33 cellular contexts compared by ENCODE assay signal in genomic region chr3:158258619-158259018, GRCh38.
"Had no signal": no experiment of that assay in that cellular context is flagged by ENCODE, and none has a peak within 500 bp of the region (broad histone marks: within the 10 kb centered on the region; RNA-seq: fewer than 3 reads in every experiment).

No MANE protein-coding gene starts in this region.

- H3K27ac Mint-ChIP-seq: activated B cell treated with CpG ODN at 0.5 μM for 24 hours; activated CD4-positive, alpha-beta memory T cell treated with anti-CD3 and anti-CD28 coated beads, Interleukin-2, amount 10 ng/mL, durations not matched to agents 7 days and 5 days; activated CD4-positive, alpha-beta T cell treated with anti-CD3 and anti-CD28 coated beads for 36 hours; activated CD4-positive, alpha-beta T cell treated with anti-CD3 and anti-CD28 coated beads, Interleukin-2, amount 10 ng/mL, durations not matched to agents 7 days and 5 days; activated CD8-positive, alpha-beta memory T cell treated with anti-CD3 and anti-CD28 coated beads, Interleukin-2, amount 10 ng/mL, durations not matched to agents 7 days and 5 days; activated CD8-positive, alpha-beta T cell treated with anti-CD3 and anti-CD28 coated beads, Interleukin-2, amount 10 ng/mL, durations not matched to agents 7 days and 5 days; activated naive CD4-positive, alpha-beta T cell treated with anti-CD3 and anti-CD28 coated beads, Interleukin-2, amount 10 ng/mL, durations not matched to agents 7 days and 5 days; activated naive CD8-positive, alpha-beta T cell; activated naive CD8-positive, alpha-beta T cell treated with anti-CD3 and anti-CD28 coated beads, Interleukin-2, amount 10 ng/mL, durations not matched to agents 7 days and 5 days; activated naive CD8-positive, alpha-beta T cell treated with anti-CD3 and anti-CD28 coated beads, Interleukin-2, amount 50 U/mL, for 24 hours; activated T-cell treated with anti-CD3 and anti-CD28 coated beads, Interleukin-2, amount 50 U/mL, for 24 hours; activated T-helper 2 cell treated with anti-CD3 and anti-CD28 coated beads, Interferon-gamma antibody, Interleukin-2, Interleukin-4, amounts not matched to agents 10 μg/mL and 5 μg/mL and 100 μg/mL, durations not matched to agents 14 hours and 24 hours and 36 hours; brain; T-helper 1 cell treated with Interleukin-12 subunit alpha and Interleukin-12 subunit beta and Interleukin-4 antibody, amounts not matched to agents 30 μg/mL and 1 μg/mL, for 36 hours; T-helper 2 cell treated with Interferon-gamma antibody and Interleukin-4, amounts not matched to agents 5 μg/mL and 100 μg/mL, for 36 hours had no signal

- H3K4me1 Mint-ChIP-seq: activated B cell treated with CpG ODN at 0.5 μM for 24 hours; activated CD4-positive, alpha-beta memory T cell treated with anti-CD3 and anti-CD28 coated beads, Interleukin-2, amount 10 ng/mL, durations not matched to agents 7 days and 5 days; activated CD4-positive, alpha-beta T cell treated with anti-CD3 and anti-CD28 coated beads for 36 hours; activated CD4-positive, alpha-beta T cell treated with anti-CD3 and anti-CD28 coated beads, Interleukin-2, amount 10 ng/mL, durations not matched to agents 7 days and 5 days; activated CD8-positive, alpha-beta memory T cell treated with anti-CD3 and anti-CD28 coated beads, Interleukin-2, amount 10 ng/mL, durations not matched to agents 7 days and 5 days; activated naive CD4-positive, alpha-beta T cell treated with anti-CD3 and anti-CD28 coated beads, Interleukin-2, amount 10 ng/mL, durations not matched to agents 7 days and 5 days; activated naive CD8-positive, alpha-beta T cell treated with anti-CD3 and anti-CD28 coated beads, Interleukin-2, amount 10 ng/mL, durations not matched to agents 7 days and 5 days; activated naive CD8-positive, alpha-beta T cell treated with anti-CD3 and anti-CD28 coated beads, Interleukin-2, amount 50 U/mL, for 24 hours; brain had no signal

- H3K27me3 Mint-ChIP-seq: activated B cell treated with CpG ODN at 0.5 μM for 24 hours; activated CD4-positive, alpha-beta memory T cell treated with anti-CD3 and anti-CD28 coated beads, Interleukin-2, amount 10 ng/mL, durations not matched to agents 7 days and 5 days; activated CD4-positive, alpha-beta T cell treated with anti-CD3 and anti-CD28 coated beads for 36 hours; activated CD4-positive, alpha-beta T cell treated with anti-CD3 and anti-CD28 coated beads, Interleukin-2, amount 10 ng/mL, durations not matched to agents 7 days and 5 days; activated CD8-positive, alpha-beta memory T cell treated with anti-CD3 and anti-CD28 coated beads, Interleukin-2, amount 10 ng/mL, durations not matched to agents 7 days and 5 days; activated naive CD4-positive, alpha-beta T cell treated with anti-CD3 and anti-CD28 coated beads, Interleukin-2, amount 10 ng/mL, durations not matched to agents 7 days and 5 days; activated naive CD4-positive, alpha-beta T cell treated with anti-CD3 and anti-CD28 coated beads, Interleukin-2, amount 50 U/mL, for 24 hours; activated naive CD8-positive, alpha-beta T cell; activated naive CD8-positive, alpha-beta T cell treated with anti-CD3 and anti-CD28 coated beads, Interleukin-2, amount 10 ng/mL, durations not matched to agents 7 days and 5 days; activated naive CD8-positive, alpha-beta T cell treated with anti-CD3 and anti-CD28 coated beads, Interleukin-2, amount 50 U/mL, for 24 hours; activated T-cell treated with anti-CD3 and anti-CD28 coated beads, Interleukin-2, amount 50 U/mL, for 24 hours; brain; central memory CD8-positive, alpha-beta T cell had no signal

- DNase-seq: activated B cell treated with CpG ODN at 0.5 μM for 24 hours; activated CD4-positive, alpha-beta memory T cell treated with anti-CD3 and anti-CD28 coated beads, Interleukin-2, amount 10 ng/mL, durations not matched to agents 7 days and 5 days; activated CD4-positive, alpha-beta T cell treated with anti-CD3 and anti-CD28 coated beads for 1 hour; activated CD4-positive, alpha-beta T cell treated with anti-CD3 and anti-CD28 coated beads for 36 hours; activated CD4-positive, alpha-beta T cell treated with anti-CD3 and anti-CD28 coated beads for 48 hours; activated CD4-positive, alpha-beta T cell treated with anti-CD3 and anti-CD28 coated beads, Interleukin-2, amount 10 ng/mL, durations not matched to agents 7 days and 5 days; activated CD4-positive, alpha-beta T cell treated with anti-CD3 and anti-CD28 coated beads, Interleukin-2, amount 50 U/mL, for 48 hours; activated CD8-positive, alpha-beta memory T cell treated with anti-CD3 and anti-CD28 coated beads for 24 hours; activated CD8-positive, alpha-beta memory T cell treated with anti-CD3 and anti-CD28 coated beads, Interleukin-2, amount 10 ng/mL, durations not matched to agents 7 days and 5 days; activated CD8-positive, alpha-beta memory T cell treated with anti-CD3 and anti-CD28 coated beads, Interleukin-2, amount 50 U/mL, for 48 hours; activated CD8-positive, alpha-beta T cell treated with anti-CD3 and anti-CD28 coated beads, Interleukin-2, amount 10 ng/mL, durations not matched to agents 7 days and 5 days; activated effector memory CD4-positive, alpha-beta T cell treated with Interleukin-2 at 50 U/mL for 16 hours; activated gamma-delta T cell; activated naive CD4-positive, alpha-beta T cell treated with anti-CD3 and anti-CD28 coated beads, Interleukin-2, amount 10 ng/mL, durations not matched to agents 7 days and 5 days; activated naive CD4-positive, alpha-beta T cell treated with Interleukin-2 at 50 U/mL for 16 hours; activated naive CD8-positive, alpha-beta T cell treated with anti-CD3 and anti-CD28 coated beads, Interleukin-2, amount 10 ng/mL, durations not matched to agents 7 days and 5 days; activated naive CD8-positive, alpha-beta T cell treated with anti-CD3 and anti-CD28 coated beads, Interleukin-2, amount 50 U/mL, for 24 hours; activated T-cell treated with anti-CD3 and anti-CD28 coated beads, Interleukin-2, amount 50 U/mL, for 24 hours; activated T-cell treated with anti-CD3 and anti-CD28 coated beads, Interleukin-2, amount 50 U/mL, for 48 hours; amygdala; anterior cingulate cortex; caudate nucleus; cerebellar nuclear complex; T-helper 2 cell; T-helper 9 cell had no signal

- ATAC-seq: activated CD4-positive, alpha-beta T cell treated with anti-CD3 and anti-CD28 coated beads for 36 hours; activated CD8-positive, alpha-beta memory T cell treated with anti-CD3 and anti-CD28 coated beads, Interleukin-2, amount 10 ng/mL, durations not matched to agents 7 days and 5 days; activated CD8-positive, alpha-beta T cell treated with anti-CD3 and anti-CD28 coated beads, Interleukin-2, amount 10 ng/mL, durations not matched to agents 7 days and 5 days; activated naive CD8-positive, alpha-beta T cell treated with anti-CD3 and anti-CD28 coated beads, Interleukin-2, amount 50 U/mL, for 24 hours had no signal

- FAIRE-seq: TTC549 had no signal

- H3K4me3 Mint-ChIP-seq: activated B cell treated with CpG ODN at 0.5 μM for 24 hours; activated CD4-positive, alpha-beta memory T cell treated with anti-CD3 and anti-CD28 coated beads, Interleukin-2, amount 10 ng/mL, durations not matched to agents 7 days and 5 days; activated CD4-positive, alpha-beta T cell treated with anti-CD3 and anti-CD28 coated beads for 36 hours; activated CD4-positive, alpha-beta T cell treated with anti-CD3 and anti-CD28 coated beads, Interleukin-2, amount 10 ng/mL, durations not matched to agents 7 days and 5 days; activated CD8-positive, alpha-beta memory T cell treated with anti-CD3 and anti-CD28 coated beads, Interleukin-2, amount 10 ng/mL, durations not matched to agents 7 days and 5 days; activated CD8-positive, alpha-beta T cell treated with anti-CD3 and anti-CD28 coated beads, Interleukin-2, amount 10 ng/mL, durations not matched to agents 7 days and 5 days; activated naive CD4-positive, alpha-beta T cell treated with anti-CD3 and anti-CD28 coated beads, Interleukin-2, amount 10 ng/mL, durations not matched to agents 7 days and 5 days; activated naive CD4-positive, alpha-beta T cell treated with anti-CD3 and anti-CD28 coated beads, Interleukin-2, amount 50 U/mL, for 24 hours; activated naive CD8-positive, alpha-beta T cell; activated naive CD8-positive, alpha-beta T cell treated with anti-CD3 and anti-CD28 coated beads, Interleukin-2, amount 10 ng/mL, durations not matched to agents 7 days and 5 days; activated naive CD8-positive, alpha-beta T cell treated with anti-CD3 and anti-CD28 coated beads, Interleukin-2, amount 50 U/mL, for 24 hours; activated T-cell treated with anti-CD3 and anti-CD28 coated beads, Interleukin-2, amount 50 U/mL, for 24 hours; brain; central memory CD8-positive, alpha-beta T cell; T-helper 1 cell treated with Interleukin-12 subunit alpha and Interleukin-12 subunit beta and Interleukin-4 antibody, amounts not matched to agents 30 μg/mL and 1 μg/mL, for 36 hours; T-helper 2 cell treated with Interferon-gamma antibody and Interleukin-4, amounts not matched to agents 5 μg/mL and 100 μg/mL, for 36 hours had no signal
